ENCODE assay signal across 8 cellular contexts in genomic region chr10:17199351-17199804, GRCh38. TPM values are rescaled to one million over a fixed set of nuclear protein-coding genes. Genes with fewer than 3 reads are reported as not detected.
DNase-seq lines count a peak whose midpoint lies in the region; ATAC-seq, FAIRE-seq and TF ChIP-seq lines count a peak whose summit lies in the region.

No MANE protein-coding gene starts in this region.

- H3K27ac ChIP-seq in tibial artery (peak overlapping the region; percentile 91 to 96), small intestine (ENCODE audit: low read depth in 1 of 2, low read length in 1 of 2) (peak overlapping the region in 1 of 2 donors; percentile 55)
- no peak overlapping the region for H3K27ac ChIP-seq in effector memory CD4-positive, alpha-beta T cell (ENCODE audit: insufficient read depth, low read length, poor library complexity, severe bottlenecking)

- no peak overlapping the region for H3K27ac Mint-ChIP-seq in activated naive CD4-positive, alpha-beta T cell treated with anti-CD3 and anti-CD28 coated beads, Interleukin-2, amount 10 ng/mL, durations not matched to agents 7 days and 5 days
- H3K27ac Mint-ChIP-seq in activated T-helper 17 cell treated with anti-CD3 and anti-CD28 coated beads, Interleukin-2, amount 50 U/mL, for 72 hours, result peak overlapping the region; percentile 97

- H3K4me1 Mint-ChIP-seq in activated naive CD4-positive, alpha-beta T cell treated with anti-CD3 and anti-CD28 coated beads, Interleukin-2, amount 10 ng/mL, durations not matched to agents 7 days and 5 days, result peaks cover 39% of the 10 kb centered on the region
- peaks cover 27% of the 10 kb centered on the region for H3K4me1 Mint-ChIP-seq in activated T-helper 17 cell treated with anti-CD3 and anti-CD28 coated beads, Interleukin-2, amount 50 U/mL, for 72 hours

- no peaks in the 10 kb centered on the region for H3K27me3 Mint-ChIP-seq in activated naive CD4-positive, alpha-beta T cell treated with anti-CD3 and anti-CD28 coated beads, Interleukin-2, amount 10 ng/mL, durations not matched to agents 7 days and 5 days
- no peaks in the 10 kb centered on the region for H3K27me3 Mint-ChIP-seq in activated T-helper 17 cell treated with anti-CD3 and anti-CD28 coated beads, Interleukin-2, amount 50 U/mL, for 72 hours

- TF ChIP-seq CTCF in tibial artery (IDR thresholded peaks at IDR 0.05) (no peak), D721Med (IDR thresholded peaks at IDR 0.05; ENCODE audit: insufficient read depth, missing control alignments) (no peak)

- H3K4me3 ChIP-seq in tibial artery (peak overlapping the region; percentile 66 to 83), small intestine (ENCODE audit: low read depth in 1 of 2, low read length in 2 of 2) (no peak overlapping the region)
- no peak overlapping the region for H3K4me3 ChIP-seq in effector memory CD4-positive, alpha-beta T cell (ENCODE audit: insufficient read depth, low read depth, low read length, poor library complexity, severe bottlenecking)

- H3K4me3 Mint-ChIP-seq in activated naive CD4-positive, alpha-beta T cell treated with anti-CD3 and anti-CD28 coated beads, Interleukin-2, amount 10 ng/mL, durations not matched to agents 7 days and 5 days, result peak overlapping the region; percentile 93
- H3K4me3 Mint-ChIP-seq in activated T-helper 17 cell treated with anti-CD3 and anti-CD28 coated beads, Interleukin-2, amount 50 U/mL, for 72 hours, result peak overlapping the region; percentile 95

- H3K36me3 Mint-ChIP-seq in activated naive CD4-positive, alpha-beta T cell treated with anti-CD3 and anti-CD28 coated beads, Interleukin-2, amount 10 ng/mL, durations not matched to agents 7 days and 5 days, result peaks cover 2% of the 10 kb centered on the region
- no peaks in the 10 kb centered on the region for H3K36me3 Mint-ChIP-seq in activated T-helper 17 cell treated with anti-CD3 and anti-CD28 coated beads, Interleukin-2, amount 50 U/mL, for 72 hours (ENCODE audit: low read depth)

- FAIRE-seq in small intestine (lab: Jason Lieb, UNC) (no peak), D721Med (lab: Jason Lieb, UNC) (no peak)

- H3K9me3 Mint-ChIP-seq in activated naive CD4-positive, alpha-beta T cell treated with anti-CD3 and anti-CD28 coated beads, Interleukin-2, amount 10 ng/mL, durations not matched to agents 7 days and 5 days, result no peaks in the 10 kb centered on the region
- no peaks in the 10 kb centered on the region for H3K9me3 Mint-ChIP-seq in activated T-helper 17 cell treated with anti-CD3 and anti-CD28 coated beads, Interleukin-2, amount 50 U/mL, for 72 hours

- peaks cover 0 to 34% (median 16%) of the 10 kb centered on the region in 4 donors for H3K4me1 ChIP-seq in tibial artery
- H3K4me1 ChIP-seq in effector memory CD4-positive, alpha-beta T cell (ENCODE audit: control insufficient read depth, insufficient read depth, low read length, poor library complexity, severe bottlenecking), result peaks cover 7% of the 10 kb centered on the region
- H3K4me1 ChIP-seq in small intestine (ENCODE audit: control insufficient read depth in 2 of 2, insufficient read depth in 1 of 2, low read depth in 1 of 2, low read length in 1 of 2), result no peaks in the 10 kb centered on the region

- H3K27me3 ChIP-seq in tibial artery (no peaks in the 10 kb centered on the region), small intestine (ENCODE audit: control insufficient read depth in 2 of 2, insufficient read depth in 2 of 2, low read length in 2 of 2) (no peaks in the 10 kb centered on the region)
- H3K27me3 ChIP-seq in effector memory CD4-positive, alpha-beta T cell (replicated peaks; ENCODE audit: control insufficient read depth, insufficient read depth, low read length, poor library complexity, severe bottlenecking), result no peaks in the 10 kb centered on the region

- CTCF ChIA-PET in activated naive CD4-positive, alpha-beta T cell treated with anti-CD3 and anti-CD28 coated beads, Interleukin-2, amount 10 ng/mL, durations not matched to agents 7 days and 5 days (lab: Charles Lee), result interaction anchor here (2.8 kb wide), 1 partner anchor 31 kb away, joined by 15 read pairs; no protein-coding TSS in a partner anchor

- ATAC-seq in activated T-helper 17 cell treated with anti-CD3 and anti-CD28 coated beads, Interleukin-2, amount 50 U/mL, for 72 hours (replicated peaks), result no peak

- DNase-seq in activated naive CD4-positive, alpha-beta T cell treated with anti-CD3 and anti-CD28 coated beads, Interleukin-2, amount 10 ng/mL, durations not matched to agents 7 days and 5 days, result no peak
- DNase-seq in activated naive CD4-positive, alpha-beta T cell treated with anti-CD3 and anti-CD28 coated beads, Interleukin-2, amount 50 U/mL, for 16 hours, result no peak
- DNase-seq in islet precursor cell (peak; percentile 65), tibial artery (no peak), small intestine (no peak), D721Med (ENCODE audit: insufficient read length, low spot score) (no peak)
- DNase-seq in effector memory CD4-positive, alpha-beta T cell, result no peak

- H3K9me3 ChIP-seq in tibial artery (no peaks in the 10 kb centered on the region), small intestine (ENCODE audit: control insufficient read depth, low read depth) (no peaks in the 10 kb centered on the region)
- no peaks in the 10 kb centered on the region for H3K9me3 ChIP-seq in effector memory CD4-positive, alpha-beta T cell (ENCODE audit: control insufficient read depth, low read length)

- WGBS in small intestine, 3 donors, result 54 to 80% (median 68%) methylated on average over 9 of the region's 9 CpGs

- intact Hi-C loops in tibial artery (cut with DNase I; ENCODE audit: low total_unique reads), result no loop called here

- no peaks in the 10 kb centered on the region for H3K36me3 ChIP-seq in tibial artery
- no peaks in the 10 kb centered on the region for H3K36me3 ChIP-seq in effector memory CD4-positive, alpha-beta T cell (ENCODE audit: control insufficient read depth, insufficient read depth, low read length)
- H3K36me3 ChIP-seq in small intestine (ENCODE audit: control insufficient read depth in 2 of 2, insufficient read depth in 2 of 2, low read length in 2 of 2), result no peaks in the 10 kb centered on the region

RNA-seq across cellular contexts. Expression of gene TRDMT1, which starts 2.1 kb away (rescaled TPM):
- total RNA-seq in activated T-helper 17 cell treated with anti-CD3 and anti-CD28 coated beads, Interleukin-2, amount 50 U/mL, for 72 hours, result 1 to 10 TPM; 3.3 to 6.7 TPM
- polyA plus RNA-seq in small intestine, result 1 to 10 TPM; 1.4 to 2.2 (median 1.6) TPM

RNA-seq across cellular contexts. Expression of gene VIM, which starts 28.7 kb away (rescaled TPM):
- total RNA-seq in activated T-helper 17 cell treated with anti-CD3 and anti-CD28 coated beads, Interleukin-2, amount 50 U/mL, for 72 hours, result 1,000 to 10,000 TPM; 1,131 to 1,699 TPM
- polyA plus RNA-seq in small intestine, result 100 to 1,000 TPM in 2 of 3 donors, 10 to 100 TPM in 1; 21.2 to 531 (median 196) TPM

Comparison
In these comparisons a context has a peak if more than half of its experiments do, and no peak if none do; other contexts are left out.
1. H3K4me3 ChIP-seq: peak in tibial artery (2 of 2); none in effector memory CD4-positive, alpha-beta T cell (single experiment) and small intestine (0 of 2).